3 cellular contexts compared by ENCODE assay signal in the genomic region with DNA sequence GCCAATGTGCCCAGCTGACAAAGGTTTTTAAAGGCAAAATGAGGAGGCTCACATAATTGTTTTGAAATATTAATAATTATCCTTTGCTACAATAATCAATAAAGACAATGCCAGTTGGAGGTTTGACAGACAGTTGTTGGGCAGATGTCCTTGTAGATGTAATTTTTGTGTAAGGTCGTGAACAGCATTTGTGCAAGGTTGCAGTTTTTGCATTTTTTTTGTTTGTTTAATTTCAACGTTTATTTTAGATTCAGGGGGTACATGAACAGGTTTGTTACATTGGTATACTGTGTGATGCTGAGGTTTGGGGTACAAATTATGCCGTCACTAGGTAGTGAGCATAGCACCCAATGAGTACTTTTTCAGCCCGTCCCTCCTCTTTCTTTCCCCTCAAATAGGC.
TF ChIP-seq lines count a peak whose summit lies in the region.

No MANE protein-coding gene starts in this region.

TF ChIP-seq in A549, 52 proteins besides CTCF, POLR2A, EP300 and RAD21:
- TF ChIP-seq, protein P1, sequence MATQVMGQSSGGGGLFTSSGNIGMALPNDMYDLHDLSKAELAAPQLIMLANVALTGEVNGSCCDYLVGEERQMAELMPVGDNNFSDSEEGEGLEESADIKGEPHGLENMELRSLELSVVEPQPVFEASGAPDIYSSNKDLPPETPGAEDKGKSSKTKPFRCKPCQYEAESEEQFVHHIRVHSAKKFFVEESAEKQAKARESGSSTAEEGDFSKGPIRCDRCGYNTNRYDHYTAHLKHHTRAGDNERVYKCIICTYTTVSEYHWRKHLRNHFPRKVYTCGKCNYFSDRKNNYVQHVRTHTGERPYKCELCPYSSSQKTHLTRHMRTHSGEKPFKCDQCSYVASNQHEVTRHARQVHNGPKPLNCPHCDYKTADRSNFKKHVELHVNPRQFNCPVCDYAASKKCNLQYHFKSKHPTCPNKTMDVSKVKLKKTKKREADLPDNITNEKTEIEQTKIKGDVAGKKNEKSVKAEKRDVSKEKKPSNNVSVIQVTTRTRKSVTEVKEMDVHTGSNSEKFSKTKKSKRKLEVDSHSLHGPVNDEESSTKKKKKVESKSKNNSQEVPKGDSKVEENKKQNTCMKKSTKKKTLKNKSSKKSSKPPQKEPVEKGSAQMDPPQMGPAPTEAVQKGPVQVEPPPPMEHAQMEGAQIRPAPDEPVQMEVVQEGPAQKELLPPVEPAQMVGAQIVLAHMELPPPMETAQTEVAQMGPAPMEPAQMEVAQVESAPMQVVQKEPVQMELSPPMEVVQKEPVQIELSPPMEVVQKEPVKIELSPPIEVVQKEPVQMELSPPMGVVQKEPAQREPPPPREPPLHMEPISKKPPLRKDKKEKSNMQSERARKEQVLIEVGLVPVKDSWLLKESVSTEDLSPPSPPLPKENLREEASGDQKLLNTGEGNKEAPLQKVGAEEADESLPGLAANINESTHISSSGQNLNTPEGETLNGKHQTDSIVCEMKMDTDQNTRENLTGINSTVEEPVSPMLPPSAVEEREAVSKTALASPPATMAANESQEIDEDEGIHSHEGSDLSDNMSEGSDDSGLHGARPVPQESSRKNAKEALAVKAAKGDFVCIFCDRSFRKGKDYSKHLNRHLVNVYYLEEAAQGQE (IDR thresholded peaks at IDR 0.05) = no peak
- no peak for TF ChIP-seq FOSL2 (IDR thresholded peaks at IDR 0.05)
- no peak for TF ChIP-seq FOSL2 (CRISPR knock-in tag; IDR thresholded peaks at IDR 0.05)
- peak; percentile 91 for TF ChIP-seq MAFK (IDR thresholded peaks at IDR 0.05; ENCODE audit: partially characterized antibody)
- no peak for TF ChIP-seq HDAC2 (IDR thresholded peaks at IDR 0.05)
- TF ChIP-seq, protein P2, sequence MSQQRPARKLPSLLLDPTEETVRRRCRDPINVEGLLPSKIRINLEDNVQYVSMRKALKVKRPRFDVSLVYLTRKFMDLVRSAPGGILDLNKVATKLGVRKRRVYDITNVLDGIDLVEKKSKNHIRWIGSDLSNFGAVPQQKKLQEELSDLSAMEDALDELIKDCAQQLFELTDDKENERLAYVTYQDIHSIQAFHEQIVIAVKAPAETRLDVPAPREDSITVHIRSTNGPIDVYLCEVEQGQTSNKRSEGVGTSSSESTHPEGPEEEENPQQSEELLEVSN (IDR thresholded peaks at IDR 0.05; ENCODE audit: borderline replicate concordance, low read depth) = no peak
- TF ChIP-seq ZFP36 (IDR thresholded peaks at IDR 0.05; ENCODE audit: borderline replicate concordance, partially characterized antibody) = no peak
- TF ChIP-seq ZSCAN20 (CRISPR knock-in tag; IDR thresholded peaks at IDR 0.05) = no peak
TF ChIP-seq in A549: peak in this region for 1.

TF ChIP-seq in IMR-90, 13 proteins besides CTCF, POLR2A, EP300 and RAD21:
- no peak for TF ChIP-seq NFE2L2 (IDR thresholded peaks at IDR 0.05; ENCODE audit: low read depth, low read length)
- peak; percentile 85 for TF ChIP-seq MAFK (IDR thresholded peaks at IDR 0.05; ENCODE audit: low read depth, low read length)
TF ChIP-seq in IMR-90: peak in this region for 1.

TF ChIP-seq in H1, 55 proteins besides CTCF, POLR2A, EP300 and RAD21:
- TF ChIP-seq TAF1 (IDR thresholded peaks at IDR 0.05; ENCODE audit: low read depth, low read length) (no peak), SIRT6 (IDR thresholded peaks at IDR 0.05; ENCODE audit: low read length) (no peak), NANOG (IDR thresholded peaks at IDR 0.05; ENCODE audit: insufficient read depth, low read depth, low read length, poor library complexity, severe bottlenecking) (no peak), CEBPB (IDR thresholded peaks at IDR 0.05; ENCODE audit: low read depth, low read length) (no peak), MAFK (IDR thresholded peaks at IDR 0.05; ENCODE audit: low read depth, low read length) (0 out of 2 replicates have a peak, but pooled peaks have one; percentile 34)
